Comparison of ENCODE assay signal across 20 cellular contexts in genomic region chr10:110165239-110165638, GRCh38. TPM values are rescaled to one million over a fixed set of nuclear protein-coding genes. Genes with fewer than 3 reads are reported as not detected.
DNase-seq lines count a peak whose midpoint lies in the region; ATAC-seq and TF ChIP-seq lines count a peak whose summit lies in the region.
"Had no signal": no experiment of that assay in that cellular context is flagged by ENCODE, and none has a peak within 500 bp of the region (broad histone marks: within the 10 kb centered on the region; RNA-seq: fewer than 3 reads in every experiment).

No MANE protein-coding gene starts in this region.

- H3K27ac ChIP-seq in HEK293 (ENCODE audit: extremely low read depth, low read depth, low read length) = no peak overlapping the region
- H3K27ac ChIP-seq: PC-9 had no signal

- peak; percentile 54 for ATAC-seq in activated CD4-positive, alpha-beta T cell treated with anti-CD3 and anti-CD28 coated beads for 36 hours
- no peak for ATAC-seq in HG03565 (IDR thresholded peaks at IDR 0.05; ENCODE audit: unreplicated experiment)

- H3K9me3 ChIP-seq in HEK293 (ENCODE audit: control insufficient read depth, insufficient read depth, low read depth, low read length) = no peaks in the 10 kb centered on the region

- H3K4me1 ChIP-seq in HEK293 (ENCODE audit: control insufficient read depth, insufficient read depth, low read length) = peaks cover 13% of the 10 kb centered on the region

- H3K4me3 ChIP-seq in HEK293 (ENCODE audit: low read depth, low read length) = no peak overlapping the region
- H3K4me3 ChIP-seq: PC-9 had no signal

- no peak overlapping the region for H3K4me3 Mint-ChIP-seq in activated CD4-positive, alpha-beta T cell treated with anti-CD3 and anti-CD28 coated beads for 36 hours
- H3K4me3 Mint-ChIP-seq: CD4-positive, alpha-beta memory T cell had no signal

- H3K36me3 ChIP-seq in HEK293 (ENCODE audit: control insufficient read depth in 2 of 2, insufficient read depth in 1 of 2, low read length in 2 of 2) = no peaks in the 10 kb centered on the region

- no peak for TF ChIP-seq CTCF in HEK293 (tag by site-specific recombination; IDR thresholded peaks at IDR 0.05)

- CTCF ChIA-PET in activated CD4-positive, alpha-beta T cell treated with anti-CD3 and anti-CD28 coated beads for 36 hours (lab: Charles Lee) = interaction anchor here (0.5 to 1.9 kb wide), 3 partner anchors 24 to 63 kb away, joined by 3 to 7 read pairs (median 3); no protein-coding TSS in a partner anchor
- CTCF ChIA-PET in HEK293 (lab: Yijun Ruan, JAX) = interaction anchor here (0.9 kb wide), 1 partner anchor 382 kb away, joined by 3 read pairs; no protein-coding TSS in a partner anchor

- H3K27ac Mint-ChIP-seq in activated CD4-positive, alpha-beta T cell treated with anti-CD3 and anti-CD28 coated beads for 36 hours = no peak overlapping the region

- intact Hi-C loops in activated CD4-positive, alpha-beta T cell treated with anti-CD3 and anti-CD28 coated beads for 36 hours (cut with DNase I, micrococcal nuclease) = no loop called here

- H3K27me3 Mint-ChIP-seq in activated CD4-positive, alpha-beta T cell treated with anti-CD3 and anti-CD28 coated beads for 36 hours = peaks cover 72% of the 10 kb centered on the region

- no peaks in the 10 kb centered on the region for H3K36me3 Mint-ChIP-seq in activated CD4-positive, alpha-beta T cell treated with anti-CD3 and anti-CD28 coated beads for 36 hours (ENCODE audit: low read depth)
- H3K36me3 Mint-ChIP-seq: CD4-positive, alpha-beta memory T cell had no signal

- DNase-seq in activated CD4-positive, alpha-beta T cell treated with anti-CD3 and anti-CD28 coated beads for 36 hours = peak; percentile 45
- no peak for DNase-seq in activated CD4-positive, alpha-beta T cell treated with anti-CD3 and anti-CD28 coated beads for 1 hour
- DNase-seq in activated naive CD4-positive, alpha-beta T cell treated with Interleukin-2 at 50 U/mL for 16 hours = peak; percentile 29
- no peak for DNase-seq in activated naive CD4-positive, alpha-beta T cell (lab: John Stamatoyannopoulos, UW)
- peak; percentile 12 to 33 for DNase-seq in stimulated activated CD4-positive, alpha-beta T cell treated with anti-CD3 and anti-CD28 coated beads, Interleukin-2, amount 100 ng/mL, for 24 hours
- DNase-seq in NCI-H1436 (lab: John Stamatoyannopoulos, UW) = no peak
- DNase-seq: 8988T; Calu3; CD4-positive, alpha-beta memory T cell; DMS53; GOT3; KBM-7; MV-4-11; NCI-H1417; NCI-H1930; NCI-H446; NCI-H748 treated with DMSO at 0.1 percent for 48 hours; PC-9 had no signal

- peaks cover 24% of the 10 kb centered on the region for H3K4me1 Mint-ChIP-seq in activated CD4-positive, alpha-beta T cell treated with anti-CD3 and anti-CD28 coated beads for 36 hours

- POLR2A ChIA-PET in activated CD4-positive, alpha-beta T cell treated with anti-CD3 and anti-CD28 coated beads for 36 hours (lab: Charles Lee) = no interaction called here
- POLR2A ChIA-PET in HEK293 (lab: Yijun Ruan, JAX) = no interaction called here

- no peaks in the 10 kb centered on the region for H3K9me3 Mint-ChIP-seq in activated CD4-positive, alpha-beta T cell treated with anti-CD3 and anti-CD28 coated beads for 36 hours (ENCODE audit: low read depth)
- H3K9me3 Mint-ChIP-seq: CD4-positive, alpha-beta memory T cell had no signal

TF ChIP-seq in HEK293, 187 proteins besides CTCF, POLR2A, EP300 and RAD21:
- no peak for TF ChIP-seq ZNF391 (tag by site-specific recombination; IDR thresholded peaks at IDR 0.05; ENCODE audit: borderline replicate concordance, low read depth)
- TF ChIP-seq ZNF155 (tag by site-specific recombination; IDR thresholded peaks at IDR 0.05) = no peak
- TF ChIP-seq ZNF664 (tag by site-specific recombination; IDR thresholded peaks at IDR 0.05) = peak; percentile 67; the same call in 1 of the 2 replicates
- TF ChIP-seq ZNF48 (tag by site-specific recombination; IDR thresholded peaks at IDR 0.05) = no peak

RNA-seq across cellular contexts. Expression of gene MXI1, which starts 42.2 kb away (rescaled TPM):
- total RNA-seq in activated CD4-positive, alpha-beta T cell treated with anti-CD3 and anti-CD28 coated beads for 36 hours = 10 to 100 TPM; 49.7 to 75.7 TPM

Comparison
In these comparisons a context has a peak if more than half of its experiments do, and no peak if none do; other contexts are left out.
1. DNase-seq: peak in activated CD4-positive, alpha-beta T cell treated with anti-CD3 and anti-CD28 coated beads for 36 hours (single experiment), activated naive CD4-positive, alpha-beta T cell treated with Interleukin-2 at 50 U/mL for 16 hours (single experiment) and stimulated activated CD4-positive, alpha-beta T cell treated with anti-CD3 and anti-CD28 coated beads, Interleukin-2, amount 100 ng/mL, for 24 hours (2 of 2); none in activated CD4-positive, alpha-beta T cell treated with anti-CD3 and anti-CD28 coated beads for 1 hour (single experiment), activated naive CD4-positive, alpha-beta T cell (0 of 4) and NCI-H1436 (single experiment).